In the genomic region with DNA sequence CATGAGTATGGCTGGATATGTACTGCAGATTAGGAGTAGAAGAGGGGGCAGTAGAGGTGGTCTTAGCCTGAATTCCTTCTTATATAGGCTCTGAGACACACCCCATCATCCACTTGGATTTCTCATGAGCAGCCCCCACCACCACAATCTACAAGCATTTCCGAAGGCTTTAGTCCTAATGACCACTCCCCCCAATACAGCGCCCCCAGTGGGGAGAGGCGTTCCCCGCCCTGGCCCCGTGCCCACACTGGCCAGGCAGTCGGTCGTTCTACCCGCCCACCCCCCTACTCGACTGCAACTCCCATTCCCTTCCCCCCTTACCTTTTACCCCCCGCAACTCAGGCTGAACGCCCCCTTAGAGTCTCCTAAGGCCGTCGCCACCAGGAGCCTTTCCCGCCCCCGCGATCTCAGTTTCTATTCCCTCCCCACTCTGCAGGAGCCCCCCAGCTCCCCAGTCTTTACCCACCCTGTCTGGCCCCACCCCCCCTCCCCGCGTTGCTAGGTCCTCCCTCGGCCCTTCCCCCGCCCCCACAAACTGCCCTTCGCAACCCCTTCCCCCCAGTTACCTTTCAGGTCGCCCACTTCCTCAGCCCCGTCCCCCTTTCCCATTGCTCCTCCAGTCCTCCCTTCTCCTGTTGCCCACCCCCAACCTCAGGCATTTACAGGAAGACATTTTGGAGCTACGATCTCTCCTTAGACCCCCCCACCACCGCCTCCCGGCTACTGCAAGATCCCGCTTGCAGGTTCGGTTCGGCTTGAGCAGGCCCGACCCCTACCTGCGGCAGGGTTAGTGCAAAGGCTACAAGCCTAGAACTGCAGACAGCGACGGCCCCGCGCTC, we compare ENCODE assay signal across 1 cellular context.
TF ChIP-seq lines count a peak whose summit lies in the region.

No MANE protein-coding gene starts in this region.

TF ChIP-seq in IMR-90, 13 proteins besides CTCF, POLR2A, EP300 and RAD21 (continued from another document):
- TF ChIP-seq SMC3 (IDR thresholded peaks at IDR 0.05; ENCODE audit: low read depth, low read length) (no peak), RFX5 (IDR thresholded peaks at IDR 0.05; ENCODE audit: low read depth, low read length) (no peak), MXI1 (IDR thresholded peaks at IDR 0.05; ENCODE audit: borderline replicate concordance, low read depth, low read length) (no peak), CHD1 (IDR thresholded peaks at IDR 0.05; ENCODE audit: low read depth, low read length) (no peak), CEBPB (IDR thresholded peaks at IDR 0.05; ENCODE audit: low read depth, low read length) (no peak), FOS (IDR thresholded peaks at IDR 0.05; ENCODE audit: low read depth, low read length) (no peak), RCOR1 (IDR thresholded peaks at IDR 0.05; ENCODE audit: insufficient replicate concordance, low read length) (no peak)
- TF ChIP-seq, protein P1, sequence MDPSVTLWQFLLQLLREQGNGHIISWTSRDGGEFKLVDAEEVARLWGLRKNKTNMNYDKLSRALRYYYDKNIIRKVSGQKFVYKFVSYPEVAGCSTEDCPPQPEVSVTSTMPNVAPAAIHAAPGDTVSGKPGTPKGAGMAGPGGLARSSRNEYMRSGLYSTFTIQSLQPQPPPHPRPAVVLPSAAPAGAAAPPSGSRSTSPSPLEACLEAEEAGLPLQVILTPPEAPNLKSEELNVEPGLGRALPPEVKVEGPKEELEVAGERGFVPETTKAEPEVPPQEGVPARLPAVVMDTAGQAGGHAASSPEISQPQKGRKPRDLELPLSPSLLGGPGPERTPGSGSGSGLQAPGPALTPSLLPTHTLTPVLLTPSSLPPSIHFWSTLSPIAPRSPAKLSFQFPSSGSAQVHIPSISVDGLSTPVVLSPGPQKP (IDR thresholded peaks at IDR 0.05; ENCODE audit: borderline replicate concordance, low read depth, low read length): no peak
TF ChIP-seq in IMR-90: peak in this region for 0.
